Comparison of ENCODE assay signal across 16 cellular contexts in genomic region chr2:180539541-180539940, GRCh38.
DNase-seq lines count a peak whose midpoint lies in the region; ATAC-seq and TF ChIP-seq lines count a peak whose summit lies in the region.
"Had no signal": no experiment of that assay in that cellular context is flagged by ENCODE, and none has a peak within 500 bp of the region (broad histone marks: within the 10 kb centered on the region; RNA-seq: fewer than 3 reads in every experiment).

No MANE protein-coding gene starts in this region.

- no peaks in the 10 kb centered on the region for H3K4me1 ChIP-seq in upper lobe of right lung

- TF ChIP-seq CTCF in HL-60 (IDR thresholded peaks at IDR 0.05; ENCODE audit: insufficient read depth, low read length) (no peak), upper lobe of right lung (IDR thresholded peaks at IDR 0.05) (no peak), GM10266 (IDR thresholded peaks at IDR 0.05; ENCODE audit: control insufficient read depth, insufficient read depth, low read depth, missing control alignments) (no peak)

- peak; percentile 12 to 80 for DNase-seq in HL-60 (ENCODE audit: low read depth in 1 of 2, low spot score in 1 of 2)
- DNase-seq in MV-4-11 (lab: John Stamatoyannopoulos, UW), result peak; percentile 96
- DNase-seq in SIG-M5 treated with dmso at 0.1 percent for 504 hours (lab: John Stamatoyannopoulos, UW; ENCODE audit: unreplicated experiment), result peak; percentile 94
- DNase-seq in upper lobe of right lung, result no peak
- DNase-seq in stimulated activated CD4-positive, alpha-beta T cell treated with anti-CD3 and anti-CD28 coated beads, Interleukin-4, amount 100 ng/mL, for 4 hours, result no peak
- no peak for DNase-seq in activated gamma-delta T cell (lab: John Stamatoyannopoulos, UW)
- no peak for DNase-seq in GM10266 (ENCODE audit: extremely low spot score)
- DNase-seq: ACHN; CD8-positive, alpha-beta T cell; DMS79; NCI-H1092 treated with DMSO at 0.1 percent for 48 hours; NCI-H2081 treated with DMSO at 0.1 percent for 48 hours; NCI-H510A; NCI-H774; SHP77; T-helper 2 cell had no signal

- H3K27ac ChIP-seq in HL-60 (replicated peaks) (peak overlapping the region; percentile 73), upper lobe of right lung (no peak overlapping the region)

- ATAC-seq in upper lobe of right lung, result peak; percentile 61
- ATAC-seq: CD8-positive, alpha-beta T cell had no signal

- intact Hi-C loops in upper lobe of right lung (cut with DNase I), result no loop called here

- no peaks in the 10 kb centered on the region for H3K36me3 ChIP-seq in upper lobe of right lung

- H3K4me3 ChIP-seq in HL-60 (replicated peaks; ENCODE audit: insufficient read depth, low read length), result no peak overlapping the region
- no peak overlapping the region for H3K4me3 ChIP-seq in upper lobe of right lung

- H3K27me3 ChIP-seq in HL-60 (ENCODE audit: insufficient read depth, poor library complexity, severe bottlenecking), result no peaks in the 10 kb centered on the region
- H3K27me3 ChIP-seq in upper lobe of right lung, result no peaks in the 10 kb centered on the region

- H3K9me3 ChIP-seq in upper lobe of right lung, result no peaks in the 10 kb centered on the region

Comparison
In these comparisons a context has a peak if more than half of its experiments do, and no peak if none do; other contexts are left out.
1. DNase-seq: peak in HL-60 (2 of 2), MV-4-11 (single experiment) and SIG-M5 treated with dmso at 0.1 percent for 504 hours (single experiment); none in upper lobe of right lung (single experiment), stimulated activated CD4-positive, alpha-beta T cell treated with anti-CD3 and anti-CD28 coated beads, Interleukin-4, amount 100 ng/mL, for 4 hours (0 of 2), activated gamma-delta T cell (single experiment) and GM10266 (single experiment).